ENCODE assay signal across 8 cellular contexts in genomic region chr4:168923526-168924194, GRCh38.
DNase-seq lines count a peak whose midpoint lies in the region; ATAC-seq and TF ChIP-seq lines count a peak whose summit lies in the region.

No MANE protein-coding gene starts in this region.

- H3K4ac ChIP-seq in neuronal stem cell (ENCODE audit: low read length): no peak overlapping the region

- H3K9me3 ChIP-seq in OCI-LY7 (ENCODE audit: low read length) (no peaks in the 10 kb centered on the region; the same call in 1 of the 2 replicates), neuronal stem cell (replicated peaks in 1 of 2; ENCODE audit: control insufficient read depth in 2 of 2, insufficient read depth in 1 of 2, low read depth in 1 of 2, low read length in 2 of 2) (no peaks in the 10 kb centered on the region), upper lobe of left lung (no peaks in the 10 kb centered on the region)

- no peak overlapping the region for H3K9ac ChIP-seq in neuronal stem cell (ENCODE audit: low read depth, low read length, poor library complexity)

- no peak overlapping the region for H3K14ac ChIP-seq in neuronal stem cell (ENCODE audit: low read length)

- no peak for TF ChIP-seq POLR2A in upper lobe of left lung (IDR thresholded peaks at IDR 0.05)

- H3K36me3 ChIP-seq in OCI-LY7 (ENCODE audit: insufficient read depth, low read length) (no peaks in the 10 kb centered on the region), neuronal stem cell (replicated peaks in 1 of 2; ENCODE audit: control insufficient read depth in 2 of 2, insufficient read depth in 2 of 2, low read length in 2 of 2) (peaks cover 35 to 93% of the 10 kb centered on the region in 2 donors), upper lobe of left lung (peaks cover 5 to 53% (median 19%) of the 10 kb centered on the region in 4 donors)

- DNase-seq in DMS153 treated with DMSO at 0.1 percent for 48 hours (lab: John Stamatoyannopoulos, UW; ENCODE audit: unreplicated experiment): peak; percentile 75
- DNase-seq in Jurkat, Clone E6-1 (ENCODE audit: low read depth, low spot score): peak; percentile 55
- peak; percentile 66 for DNase-seq in OCI-LY7 (ENCODE audit: low spot score)
- peak; percentile 30 for DNase-seq in activated T-cell treated with anti-CD3 and anti-CD28 coated beads for 4 hours
- DNase-seq in fibroblast of pulmonary artery (ENCODE audit: low read depth): peak; percentile 91
- peak; percentile 63 for DNase-seq in neuronal stem cell (ENCODE audit: low spot score)
- peak in 1 of 2 donors; percentile 47 for DNase-seq in upper lobe of left lung

- POLR2A ChIA-PET in OCI-LY7 (lab: Charles Lee): interaction anchor here (0.6 to 1.1 kb wide), 2 partner anchors 9 to 338 kb away, joined by 3 to 4 read pairs; no protein-coding TSS in a partner anchor

- no peak overlapping the region for H3K4me2 ChIP-seq in OCI-LY7 (ENCODE audit: low read length)
- H3K4me2 ChIP-seq in neuronal stem cell (ENCODE audit: insufficient read depth, low read length, poor library complexity, severe bottlenecking): no peak overlapping the region

- no TSS peak for BruUV-seq in OCI-LY7 (replicated peaks; lab: Mats Ljungman, UMichigan)

- WGBS in neuronal stem cell (ENCODE audit: extremely low coverage in 2 of 2, insufficient read length in 2 of 2, insufficient replicate concordance in 1 of 2), 2 donors: no CpG with 5 or more reads among the region's 3 CpGs
- WGBS in upper lobe of left lung, 2 donors: 6 to 15% methylated on average over 3 of the region's 3 CpGs

- H2BK15ac ChIP-seq in neuronal stem cell (ENCODE audit: low read length): no peak overlapping the region

- H3K4me1 ChIP-seq in OCI-LY7 (ENCODE audit: insufficient read depth, low read length, poor library complexity, severe bottlenecking): no peaks in the 10 kb centered on the region
- no peaks in the 10 kb centered on the region for H3K4me1 ChIP-seq in neuronal stem cell (ENCODE audit: control insufficient read depth in 2 of 2, insufficient read depth in 1 of 2, low read depth in 1 of 2, low read length in 2 of 2)
- H3K4me1 ChIP-seq in upper lobe of left lung: no peaks in the 10 kb centered on the region

- no peak overlapping the region for H4K91ac ChIP-seq in neuronal stem cell (ENCODE audit: low read depth, low read length, poor library complexity)

- intact Hi-C loops in OCI-LY7 (cut with micrococcal nuclease; ENCODE audit: unreplicated experiment): loop anchor here (2.0 to 5.0 kb wide), 3 partner anchors 83 to 644 kb away; no protein-coding TSS in a partner anchor

- no peaks in the 10 kb centered on the region for H3K79me2 ChIP-seq in OCI-LY7 (ENCODE audit: insufficient read depth, low read depth, low read length)

- no peaks in the 10 kb centered on the region for H3K9me2 ChIP-seq in OCI-LY7 (ENCODE audit: insufficient read depth, low read length)

- H3K79me1 ChIP-seq in neuronal stem cell (ENCODE audit: low read depth, low read length): no peaks in the 10 kb centered on the region

- no peaks in the 10 kb centered on the region for H4K20me1 ChIP-seq in OCI-LY7 (ENCODE audit: insufficient read depth, low read length)

- no peak overlapping the region for H3K27ac ChIP-seq in OCI-LY7 (ENCODE audit: low read depth, low read length, poor library complexity, severe bottlenecking)
- no peak overlapping the region for H3K27ac ChIP-seq in neuronal stem cell (replicated peaks; ENCODE audit: low read length)
- no peak overlapping the region for H3K27ac ChIP-seq in upper lobe of left lung

- no peak overlapping the region for H3K18ac ChIP-seq in neuronal stem cell (ENCODE audit: low read length)

- ATAC-seq in GM21619 (IDR thresholded peaks at IDR 0.05; ENCODE audit: unreplicated experiment) (peak; percentile 76), upper lobe of left lung (ENCODE audit: low FRiP score in 2 of 2) (peak; percentile 74 to 85)

- no peak overlapping the region for H3K23ac ChIP-seq in neuronal stem cell (ENCODE audit: low read depth, low read length, poor library complexity)

- TF ChIP-seq CTCF in OCI-LY7 (conservative IDR thresholded peaks at IDR 0.05; ENCODE audit: low read length) (peak; percentile 89), fibroblast of pulmonary artery (IDR thresholded peaks at IDR 0.05; ENCODE audit: low read length, missing control alignments) (peak; percentile 90), upper lobe of left lung (IDR thresholded peaks at IDR 0.05) (peak; percentile 50 to 77 (median 66))

- H2AFZ ChIP-seq in OCI-LY7 (ENCODE audit: low read length): no peak overlapping the region
- H2AFZ ChIP-seq in neuronal stem cell (ENCODE audit: low read length): no peak overlapping the region

- H2BK120ac ChIP-seq in neuronal stem cell (ENCODE audit: low read depth, low read length): no peak overlapping the region

- no peak overlapping the region for H4K8ac ChIP-seq in neuronal stem cell (ENCODE audit: low read depth, low read length)

- CTCF ChIA-PET in OCI-LY7 (lab: Charles Lee; ENCODE audit: unreplicated experiment): no interaction called here

- H3K4me3 ChIP-seq in Jurkat, Clone E6-1 (ENCODE audit: low read length): no peak overlapping the region
- H3K4me3 ChIP-seq in OCI-LY7 (ENCODE audit: low read depth, low read length, poor library complexity, severe bottlenecking): no peak overlapping the region
- no peak overlapping the region for H3K4me3 ChIP-seq in fibroblast of pulmonary artery (replicated peaks; ENCODE audit: low read depth, low read length)
- H3K4me3 ChIP-seq in neuronal stem cell (ENCODE audit: low read length in 2 of 2): no peak overlapping the region
- no peak overlapping the region for H3K4me3 ChIP-seq in upper lobe of left lung

- H2BK12ac ChIP-seq in neuronal stem cell (ENCODE audit: low read length): no peak overlapping the region

- no peak overlapping the region for H2AK5ac ChIP-seq in neuronal stem cell (ENCODE audit: low read depth, low read length)

- no peak overlapping the region for H2BK5ac ChIP-seq in neuronal stem cell (ENCODE audit: low read length)

- H3K27me3 ChIP-seq in neuronal stem cell (ENCODE audit: control insufficient read depth in 3 of 3, insufficient read depth in 3 of 3, low read depth in 1 of 3, low read length in 3 of 3) (no peaks in the 10 kb centered on the region), upper lobe of left lung (no peaks in the 10 kb centered on the region)

- TF ChIP-seq EP300 in upper lobe of left lung (IDR thresholded peaks at IDR 0.05): no peak
